In the genomic region with DNA sequence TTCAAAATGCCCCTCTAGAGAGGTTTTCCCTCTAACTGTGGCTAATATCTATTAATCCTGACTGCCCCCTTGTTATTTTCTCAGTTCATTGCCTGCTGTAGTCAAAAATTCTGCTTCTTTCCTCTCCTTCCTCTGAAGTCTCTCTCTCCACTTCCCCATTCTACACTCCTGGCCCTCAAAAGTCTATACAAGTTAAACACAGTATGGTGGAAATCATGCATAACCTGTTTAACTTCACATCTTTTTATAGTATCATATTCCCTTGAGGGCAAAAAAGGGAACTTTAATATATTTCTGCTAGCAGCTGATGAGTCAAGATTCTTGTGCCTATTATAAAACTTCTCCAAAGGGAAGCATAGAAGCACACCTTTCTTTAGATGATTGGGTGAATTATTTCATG, we compare ENCODE assay signal across 19 cellular contexts. TPM values are rescaled to one million over a fixed set of nuclear protein-coding genes. Genes with fewer than 3 reads are reported as not detected.
DNase-seq lines count a peak whose midpoint lies in the region; ATAC-seq and TF ChIP-seq lines count a peak whose summit lies in the region.
"Had no signal": no experiment of that assay in that cellular context is flagged by ENCODE, and none has a peak within 500 bp of the region (broad histone marks: within the 10 kb centered on the region; RNA-seq: fewer than 3 reads in every experiment).

No MANE protein-coding gene starts in this region.

- H3K4me1 Mint-ChIP-seq in MCF 10A (ENCODE audit: insufficient read depth, unreplicated experiment), result peaks cover 11% of the 10 kb centered on the region
- H3K4me1 Mint-ChIP-seq: CD4-positive, CD25-positive, alpha-beta regulatory T cell had no signal

- POLR2A ChIA-PET in MCF 10A (lab: Yijun Ruan, JAX), result no interaction called here

- no peak overlapping the region for H2AFZ ChIP-seq in OCI-LY3 (ENCODE audit: low read depth, low read length)

- peak overlapping the region; percentile 78 for H3K4me2 ChIP-seq in OCI-LY3 (ENCODE audit: low read length)

- no peak overlapping the region for H3K9ac ChIP-seq in OCI-LY3 (ENCODE audit: low read length)

- H3K36me3 ChIP-seq in breast epithelium, result no peaks in the 10 kb centered on the region
- no peaks in the 10 kb centered on the region for H3K36me3 ChIP-seq in OCI-LY3 (replicated peaks; ENCODE audit: low read depth, low read length)
- H3K36me3 ChIP-seq: esophagus squamous epithelium, tibial nerve had no signal

- H3K79me2 ChIP-seq in OCI-LY3 (ENCODE audit: low read length), result no peaks in the 10 kb centered on the region

- no peak overlapping the region for H3K27ac ChIP-seq in breast epithelium
- peak overlapping the region; percentile 6; the same call in 1 of the 2 replicates for H3K27ac ChIP-seq in OCI-LY3 (ENCODE audit: low read length)
- H3K27ac ChIP-seq: tibial nerve had no signal

- H3K9me3 Mint-ChIP-seq in MCF 10A (ENCODE audit: unreplicated experiment), result no peaks in the 10 kb centered on the region
- H3K9me3 Mint-ChIP-seq: CD4-positive, CD25-positive, alpha-beta regulatory T cell; dendritic cell treated with granulocyte-macrophage colony-stimulating factor and Interleukin-4, amounts not matched to agents 40 ng/mL and 50 ng/mL, for 4 days had no signal

- TF ChIP-seq POLR2A in breast epithelium (IDR thresholded peaks at IDR 0.05), result no peak

- intact Hi-C loops in MCF 10A (cut with micrococcal nuclease), result no loop called here
- intact Hi-C loops in breast epithelium (cut with DNase I; ENCODE audit: low total_unique reads), result no loop called here

- H3K27me3 Mint-ChIP-seq in MCF 10A (ENCODE audit: insufficient read depth, unreplicated experiment), result no peaks in the 10 kb centered on the region

- ATAC-seq in esophagus mucosa (peak; percentile 89), GM18870 (IDR thresholded peaks at IDR 0.05; ENCODE audit: unreplicated experiment) (no peak)
- ATAC-seq: Panc1, sciatic nerve had no signal

- no TSS peak for BruUV-seq in MCF 10A (replicated peaks; lab: Mats Ljungman, UMichigan)

- peak overlapping the region; percentile 7 for H3K27ac Mint-ChIP-seq in MCF 10A (ENCODE audit: low read depth, unreplicated experiment)
- H3K27ac Mint-ChIP-seq: dendritic cell treated with granulocyte-macrophage colony-stimulating factor and Interleukin-4, amounts not matched to agents 40 ng/mL and 50 ng/mL, for 4 days had no signal

- H3K9me3 ChIP-seq in breast epithelium (no peaks in the 10 kb centered on the region), OCI-LY3 (ENCODE audit: insufficient read depth, low read length) (no peaks in the 10 kb centered on the region)
- H3K9me3 ChIP-seq: esophagus squamous epithelium, tibial nerve had no signal

- H3K27me3 ChIP-seq in breast epithelium (no peaks in the 10 kb centered on the region), OCI-LY3 (ENCODE audit: low read depth, low read length) (peaks cover 18% of the 10 kb centered on the region)
- H3K27me3 ChIP-seq: esophagus squamous epithelium, tibial nerve had no signal

- TF ChIP-seq CTCF in MCF 10A (IDR thresholded peaks at IDR 0.05; ENCODE audit: unreplicated experiment) (no peak), breast epithelium (IDR thresholded peaks at IDR 0.05) (no peak), OCI-LY3 (IDR thresholded peaks at IDR 0.05; ENCODE audit: low read depth, low read length) (peak; percentile 18; the same call in 1 of the 2 replicates)

- CTCF ChIA-PET in MCF 10A (lab: Yijun Ruan, JAX), result interaction anchor here (0.6 kb wide), 1 partner anchor 306 kb away, joined by 3 read pairs; no protein-coding TSS in a partner anchor

- no peak overlapping the region for H3K4me3 Mint-ChIP-seq in MCF 10A (ENCODE audit: unreplicated experiment)
- H3K4me3 Mint-ChIP-seq: CD4-positive, CD25-positive, alpha-beta regulatory T cell; dendritic cell treated with granulocyte-macrophage colony-stimulating factor and Interleukin-4, amounts not matched to agents 40 ng/mL and 50 ng/mL, for 4 days had no signal

- H3K4me3 ChIP-seq in breast epithelium, result no peak overlapping the region
- H3K4me3 ChIP-seq in OCI-LY3 (ENCODE audit: low read length), result peak overlapping the region; percentile 69
- H3K4me3 ChIP-seq: esophagus squamous epithelium, tibial nerve had no signal

- peaks cover 3% of the 10 kb centered on the region; the same call in 1 of the 2 replicates for H4K20me1 ChIP-seq in OCI-LY3 (ENCODE audit: insufficient read depth, low read length)

- H3K4me1 ChIP-seq in breast epithelium, result no peaks in the 10 kb centered on the region
- peaks cover 19% of the 10 kb centered on the region for H3K4me1 ChIP-seq in OCI-LY3 (ENCODE audit: low read length)
- H3K4me1 ChIP-seq: tibial nerve had no signal

- H3K36me3 Mint-ChIP-seq in MCF 10A (ENCODE audit: insufficient read depth, unreplicated experiment), result no peaks in the 10 kb centered on the region
- H3K36me3 Mint-ChIP-seq: CD4-positive, CD25-positive, alpha-beta regulatory T cell had no signal

- no peak for DNase-seq in MCF 10A (ENCODE audit: unreplicated experiment)
- DNase-seq in breast epithelium (ENCODE audit: low spot score in 2 of 2), result no peak
- DNase-seq in amygdala (lab: John Stamatoyannopoulos, UW), result no peak
- DNase-seq in NCI-H1930 (lab: John Stamatoyannopoulos, UW), result no peak
- no peak for DNase-seq in activated naive CD4-positive, alpha-beta T cell treated with anti-CD3 and anti-CD28 coated beads, Interleukin-2, amount 50 U/mL, for 16 hours
- DNase-seq: activated CD4-positive, CD25-positive, alpha-beta regulatory T cell; aorta; CD4-positive, CD25-positive, alpha-beta regulatory T cell; esophagus squamous epithelium; H7; stimulated activated CD4-positive, alpha-beta T cell treated with anti-CD3 and anti-CD28 coated beads, Interleukin-4, amount 100 ng/mL, for 1 hour; stimulated activated CD8-positive, alpha-beta memory T cell treated with anti-CD3 and anti-CD28 coated beads, Interleukin-4, amount 100 ng/mL, for 48 hours had no signal

RNA-seq across cellular contexts. Expression of gene GRIP1, which starts 16.7 kb away (rescaled TPM):
- 8.2 and 8.8 TPM in 2 replicates for total RNA-seq in MCF 10A (2022)
- total RNA-seq in breast epithelium, result 1 to 10 TPM in 2 of 3 donors, under 1 TPM in 1; 0.48 to 6.3 (median 2.9) TPM
- total RNA-seq in esophagus mucosa, result 20.1 TPM
